8 cellular contexts compared by ENCODE assay signal in the genomic region with DNA sequence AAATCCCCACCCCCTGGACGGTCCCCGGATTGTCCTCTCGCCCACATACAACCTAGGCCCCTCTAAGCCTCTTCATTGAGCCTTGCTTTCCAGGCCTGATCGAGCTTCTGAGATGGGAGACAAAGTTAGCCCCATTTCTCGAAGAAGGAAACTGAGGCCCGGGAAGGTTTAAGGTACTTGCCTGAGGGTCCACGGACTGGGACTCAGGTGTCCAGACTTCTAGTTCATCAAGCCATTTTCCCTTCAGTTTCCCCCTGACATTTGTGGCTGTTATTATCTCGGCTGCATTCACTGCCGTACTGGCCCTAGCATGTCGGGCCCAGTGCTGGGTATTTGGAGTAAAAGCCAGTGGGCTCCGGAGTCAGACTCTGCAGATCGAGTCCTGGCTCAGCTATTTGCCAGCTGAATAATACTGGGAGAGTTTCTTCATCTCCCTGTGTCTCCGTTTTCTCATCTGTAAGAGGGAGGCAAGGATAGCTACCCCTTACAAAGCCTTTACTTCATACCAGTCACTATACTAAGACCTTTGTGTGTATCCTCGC. TPM values are rescaled to one million over a fixed set of nuclear protein-coding genes. Genes with fewer than 3 reads are reported as not detected.
A peak's percentile ranks its signal among the peaks of the same experiment; 100 is the strongest.
DNase-seq lines count a peak whose midpoint lies in the region; ATAC-seq and TF ChIP-seq lines count a peak whose summit lies in the region.

No MANE protein-coding gene starts in this region.

- H3K9me3 ChIP-seq in A673 (ENCODE audit: low read depth, low read length, poor library complexity, severe bottlenecking) (no peaks in the 10 kb centered on the region), T-helper 17 cell (ENCODE audit: control insufficient read depth, low read length, poor library complexity, severe bottlenecking) (no peaks in the 10 kb centered on the region), gastroesophageal sphincter (no peaks in the 10 kb centered on the region)

- intact Hi-C loops in A673 (cut with micrococcal nuclease; ENCODE audit: unreplicated experiment) (no loop called here), sciatic nerve (cut with DNase I) (no loop called here)

- H3K27me3 Mint-ChIP-seq in T-helper 17 cell, result no peaks in the 10 kb centered on the region

- peaks cover 6% of the 10 kb centered on the region for H3K36me3 Mint-ChIP-seq in T-helper 17 cell (ENCODE audit: low read depth)

- BruUV-seq in A673 (replicated peaks; lab: Mats Ljungman, UMichigan), result no TSS peak

- CTCF ChIA-PET in A673 (lab: Charles Lee), result no interaction called here

- H3K27me3 ChIP-seq in A673 (replicated peaks; ENCODE audit: insufficient read depth, low read depth, low read length, poor library complexity), result no peaks in the 10 kb centered on the region
- H3K27me3 ChIP-seq in gastroesophageal sphincter, result no peaks in the 10 kb centered on the region

- 7 to 12% methylated on average over 7 to 9 of the region's 14 CpGs for WGBS in gastroesophageal sphincter (ENCODE audit: low coverage in 1 of 2), 2 donors

- H3K4me1 Mint-ChIP-seq in T-helper 17 cell, result peaks cover 45% of the 10 kb centered on the region

- H3K4me3 ChIP-seq in A673 (ENCODE audit: low read depth, low read length, poor library complexity, severe bottlenecking) (peak overlapping the region; percentile 93), gastroesophageal sphincter (peak overlapping the region; percentile 89 to 95)

- peak overlapping the region; percentile 98 for H3K27ac Mint-ChIP-seq in T-helper 17 cell

- peaks cover 14% of the 10 kb centered on the region for H3K4me1 ChIP-seq in A673 (ENCODE audit: insufficient read depth, low read length, poor library complexity, severe bottlenecking)
- H3K4me1 ChIP-seq in gastroesophageal sphincter, result peaks cover 3 to 61% (median 17%) of the 10 kb centered on the region in 3 donors

- H3K4me3 Mint-ChIP-seq in T-helper 17 cell, result peak overlapping the region; percentile 92

- TF ChIP-seq POLR2A in gastroesophageal sphincter (IDR thresholded peaks at IDR 0.05), result no peak

- ATAC-seq in GM21423 (IDR thresholded peaks at IDR 0.05; ENCODE audit: unreplicated experiment) (peak; percentile 3), T-helper 17 cell (peak; percentile 11), gastroesophageal sphincter (peak; percentile 16), sciatic nerve (peak; percentile 20), GM21737 (IDR thresholded peaks at IDR 0.05; ENCODE audit: unreplicated experiment) (no peak)

- TF ChIP-seq EP300 in gastroesophageal sphincter (IDR thresholded peaks at IDR 0.05), result no peak

- H3K36me3 ChIP-seq in A673 (ENCODE audit: insufficient read depth, low read length, poor library complexity, severe bottlenecking) (peaks cover 4% of the 10 kb centered on the region), gastroesophageal sphincter (peaks cover 0 to 7% of the 10 kb centered on the region in 2 donors)

- POLR2A ChIA-PET in A673 (lab: Charles Lee; ENCODE audit: low non-redundant PET), result interaction anchor here (0.5 kb wide), 1 partner anchor 15 kb away, joined by 6 read pairs; no protein-coding TSS in a partner anchor

- TF ChIP-seq CTCF in A673 (conservative IDR thresholded peaks at IDR 0.05; ENCODE audit: low read depth, low read length) (no peak), gastroesophageal sphincter (IDR thresholded peaks at IDR 0.05) (no peak)

- H3K27ac ChIP-seq in A673 (ENCODE audit: low read depth, low read length, poor library complexity, severe bottlenecking) (peak overlapping the region; percentile 97), gastroesophageal sphincter (peak overlapping the region; percentile 90 to 97 (median 97))

- DNase-seq in A673 (ENCODE audit: low spot score) (no peak), T-helper 17 cell (no peak), sciatic nerve (ENCODE audit: low spot score) (no peak), iPS-NIHi11 (ENCODE audit: low spot score) (no peak), NCI-H1436 treated with DMSO at 0.1 percent for 48 hours (lab: John Stamatoyannopoulos, UW) (no peak)

RNA-seq across cellular contexts. Expression of a gene that starts 0.6 kb away (rescaled TPM):
- total RNA-seq in A673 (2021) (36.1 and 38.7 TPM in 2 replicates), T-helper 17 cell (10 to 100 TPM; 47.7 to 51.2 TPM), gastroesophageal sphincter (10 to 100 TPM; 17.1 to 26.8 (median 23.7) TPM), sciatic nerve (41.9 TPM)

RNA-seq across cellular contexts. Expression of a gene that starts 0.9 kb away (rescaled TPM):
- total RNA-seq in A673 (2021) (37.3 and 40.3 TPM in 2 replicates), T-helper 17 cell (10 to 100 TPM; 15.5 to 16.0 TPM), gastroesophageal sphincter (10 to 100 TPM in 3 of 4 donors, 1 to 10 TPM in 1; 9.8 to 14.8 (median 12.5) TPM), sciatic nerve (15.2 TPM)
